Comparison of ENCODE assay signal across 8 cellular contexts in the genomic region with DNA sequence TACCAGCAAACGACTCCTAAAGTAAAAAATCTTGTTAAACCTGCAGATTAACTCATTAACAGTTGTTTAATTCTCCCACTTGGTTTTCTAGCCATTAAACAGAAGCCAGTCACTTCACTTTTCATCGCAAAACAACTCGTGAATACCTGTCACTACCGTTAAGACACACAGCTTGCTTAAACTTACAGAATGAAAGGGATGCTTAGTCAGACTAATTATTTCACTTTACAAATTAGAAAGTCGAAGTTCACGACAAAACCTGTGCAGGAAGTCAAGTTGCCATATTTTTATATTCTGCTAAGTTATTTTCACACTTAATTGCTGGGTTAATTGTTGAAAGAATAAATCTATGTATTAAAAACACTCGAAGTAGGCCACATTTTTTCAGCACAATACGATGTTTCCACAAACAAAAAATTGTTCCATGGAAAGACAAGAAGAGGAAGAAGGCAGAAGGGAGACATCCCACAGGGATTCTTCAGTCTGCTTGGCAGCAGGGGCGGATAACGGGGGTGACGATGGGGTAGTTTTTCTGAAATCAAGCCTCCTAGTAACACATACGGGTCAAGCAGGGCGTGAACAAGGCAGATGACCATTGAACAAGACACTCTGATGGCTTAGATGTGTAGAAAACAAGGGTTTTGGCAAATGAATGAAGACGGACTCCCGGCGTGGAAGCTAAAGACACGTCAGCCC. TPM values are rescaled to one million over a fixed set of nuclear protein-coding genes. Genes with fewer than 3 reads are reported as not detected.
A peak's percentile ranks its signal among the peaks of the same experiment; 100 is the strongest.
DNase-seq lines count a peak whose midpoint lies in the region; ATAC-seq and TF ChIP-seq lines count a peak whose summit lies in the region.

No MANE protein-coding gene starts in this region.

- H3K9me3 ChIP-seq in adrenal gland (replicated peaks in 1 of 3), result no peaks in the 10 kb centered on the region

- H3K4me3 ChIP-seq in adrenal gland, result peak overlapping the region; percentile 43 to 97 (median 70)

- H3K27ac ChIP-seq in adrenal gland, result peak overlapping the region; percentile 66 to 99 (median 95)

- H3K4me3 Mint-ChIP-seq in stimulated activated naive B cell treated with anti-CD40 and anti-IgM and Interleukin-4, amounts not matched to agents 10 μg/mL and 1 μg/mL and 100 μg/mL, for 72 hours, result peak overlapping the region; percentile 95 to 97

- TF ChIP-seq CTCF in adrenal gland (IDR thresholded peaks at IDR 0.05), result no peak

- peaks cover 0 to 27% of the 10 kb centered on the region in 2 donors for H3K36me3 ChIP-seq in adrenal gland (replicated peaks in 1 of 2)

- peaks cover 9 to 27% of the 10 kb centered on the region in 2 donors for H3K4me1 Mint-ChIP-seq in stimulated activated naive B cell treated with anti-CD40 and anti-IgM and Interleukin-4, amounts not matched to agents 10 μg/mL and 1 μg/mL and 100 μg/mL, for 72 hours

- peaks cover 19 to 25% of the 10 kb centered on the region in 2 donors for H3K36me3 Mint-ChIP-seq in stimulated activated naive B cell treated with anti-CD40 and anti-IgM and Interleukin-4, amounts not matched to agents 10 μg/mL and 1 μg/mL and 100 μg/mL, for 72 hours

- WGBS in adrenal gland, 4 donors, result 1 to 2% (median 2%) methylated on average over 17 of the region's 17 CpGs

- peak overlapping the region; percentile 94 for H3K27ac Mint-ChIP-seq in stimulated activated naive B cell treated with anti-CD40 and anti-IgM and Interleukin-4, amounts not matched to agents 10 μg/mL and 1 μg/mL and 100 μg/mL, for 72 hours

- no peaks in the 10 kb centered on the region for H3K27me3 ChIP-seq in adrenal gland

- intact Hi-C loops in adrenal gland (cut with DNase I), result no loop called here

- peaks cover 8 to 30% of the 10 kb centered on the region in 2 donors for H3K4me1 ChIP-seq in adrenal gland (replicated peaks in 1 of 2)

- H3K9me3 Mint-ChIP-seq in stimulated activated naive B cell treated with anti-CD40 and anti-IgM and Interleukin-4, amounts not matched to agents 10 μg/mL and 1 μg/mL and 100 μg/mL, for 72 hours, result no peaks in the 10 kb centered on the region

- no peak for ATAC-seq in stimulated activated naive B cell treated with anti-CD40 and anti-IgM and Interleukin-4, amounts not matched to agents 10 μg/mL and 1 μg/mL and 100 μg/mL, for 72 hours (replicated peaks)
- no peak for ATAC-seq in HG03457 (IDR thresholded peaks at IDR 0.05; ENCODE audit: unreplicated experiment)

- DNase-seq in NCI-H2171 treated with DMSO at 0.1 percent for 48 hours (lab: John Stamatoyannopoulos, UW) (peak; percentile 5), NCI-H2171 (lab: John Stamatoyannopoulos, UW) (no peak), LHCN-M2 (ENCODE audit: low read depth) (peak; percentile 40), adrenal gland (peak in 1 of 7 donors; percentile 73), inferior parietal cortex (ENCODE audit: extremely low spot score) (peak; percentile 49), NCI-H1092 treated with DMSO at 0.1 percent for 48 hours (lab: John Stamatoyannopoulos, UW) (no peak)
- DNase-seq in stimulated activated naive B cell treated with anti-CD40 and anti-IgM and Interleukin-4, amounts not matched to agents 10 μg/mL and 1 μg/mL and 100 μg/mL, for 72 hours, result no peak

- no peak for TF ChIP-seq POLR2A in adrenal gland (IDR thresholded peaks at IDR 0.05)

- H3K27me3 Mint-ChIP-seq in stimulated activated naive B cell treated with anti-CD40 and anti-IgM and Interleukin-4, amounts not matched to agents 10 μg/mL and 1 μg/mL and 100 μg/mL, for 72 hours, result no peaks in the 10 kb centered on the region

RNA-seq across cellular contexts. Expression of a gene that starts 0.9 kb away (rescaled TPM):
- 109 and 128 TPM in 2 replicates for total RNA-seq in LHCN-M2 (2014; rRNA removed)
- 84.7 TPM for polyA plus RNA-seq in LHCN-M2 (2012)
- 100 to 1,000 TPM in 4 of 8 donors, 10 to 100 TPM in 4; 42.9 to 281 (median 106) TPM for total RNA-seq in adrenal gland
- polyA plus RNA-seq in adrenal gland, result 100 to 1,000 TPM in 1 of 3 donors, 10 to 100 TPM in 1, 1 to 10 TPM in 1; 9.7 to 211 (median 15.1) TPM

Comparison
In these comparisons a context has a peak if more than half of its experiments do, and no peak if none do; other contexts are left out.
1. DNase-seq: peak in NCI-H2171 treated with DMSO at 0.1 percent for 48 hours (single experiment), LHCN-M2 (single experiment) and inferior parietal cortex (single experiment); none in NCI-H2171 (single experiment), stimulated activated naive B cell treated with anti-CD40 and anti-IgM and Interleukin-4, amounts not matched to agents 10 μg/mL and 1 μg/mL and 100 μg/mL, for 72 hours (single experiment) and NCI-H1092 treated with DMSO at 0.1 percent for 48 hours (single experiment).